ENCODE assay signal across 20 cellular contexts in genomic region chr18:24602156-24602555, GRCh38.
A peak's percentile ranks its signal among the peaks of the same experiment; 100 is the strongest.
DNase-seq lines count a peak whose midpoint lies in the region; ATAC-seq, FAIRE-seq and TF ChIP-seq lines count a peak whose summit lies in the region.
"Had no signal": no experiment of that assay in that cellular context is flagged by ENCODE, and none has a peak within 500 bp of the region (broad histone marks: within the 10 kb centered on the region; RNA-seq: fewer than 3 reads in every experiment).

No MANE protein-coding gene starts in this region.

- H3K4me2 ChIP-seq in mammary epithelial cell (ENCODE audit: insufficient read depth, low read depth, low read length) = no peak overlapping the region
- H3K4me2 ChIP-seq: BLaER1 treated with 17β-estradiol and CSF1 and Interleukin-3, amounts not matched to agents 10 nM and 100 nM had no signal

- DNase-seq in mammary epithelial cell = peak; percentile 44
- DNase-seq in breast epithelium (ENCODE audit: low spot score in 2 of 2) = no peak
- DNase-seq in NCI-H2171 (lab: John Stamatoyannopoulos, UW) = peak; percentile 53
- DNase-seq in bronchial epithelial cell (ENCODE audit: low read depth) = no peak
- no peak for DNase-seq in T-helper 9 cell
- DNase-seq: CD8-positive, alpha-beta T cell; DMS79; H7; HFFc6; Karpas-422; NCI-H1436; NCI-H2029 treated with DMSO at 0.1 percent for 48 hours; NCI-H226; SHP77; T-cell had no signal

- 39% methylated on average over 4 of the region's 4 CpGs for WGBS in mammary epithelial cell (ENCODE audit: low coverage, missing lambda C conversion rate)

- ATAC-seq in GM18517 (IDR thresholded peaks at IDR 0.05; ENCODE audit: unreplicated experiment) (no peak), HG03439 (IDR thresholded peaks at IDR 0.05; ENCODE audit: unreplicated experiment) (no peak)
- ATAC-seq: CD8-positive, alpha-beta T cell; T-cell had no signal

- intact Hi-C loops in mammary epithelial cell (cut with micrococcal nuclease) = loop anchor here (10.0 kb wide), 1 partner anchor 53 kb away; no protein-coding TSS in a partner anchor
- intact Hi-C loops in breast epithelium (cut with DNase I; ENCODE audit: low total_unique reads) = no loop called here

- no peak overlapping the region for H3K9ac ChIP-seq in mammary epithelial cell (ENCODE audit: insufficient read depth, low read length)
- H3K9ac ChIP-seq: BLaER1 treated with 17β-estradiol and CSF1 and Interleukin-3, amounts not matched to agents 10 nM and 100 nM had no signal

- no peaks in the 10 kb centered on the region for H4K20me1 ChIP-seq in mammary epithelial cell (ENCODE audit: insufficient read depth, low read length)
- H4K20me1 ChIP-seq: BLaER1 treated with 17β-estradiol and CSF1 and Interleukin-3, amounts not matched to agents 10 nM and 100 nM had no signal

- no TSS peak for BruUV-seq in mammary epithelial cell (replicated peaks; lab: Mats Ljungman, UMichigan)

- in situ Hi-C loops in mammary epithelial cell (cut with MboI; ENCODE audit: low sequenced_read_pairs in 2 of 2) = loop anchor here (5.0 kb wide), 1 partner anchor 130 kb away; no protein-coding TSS in a partner anchor

- H2AFZ ChIP-seq in mammary epithelial cell (ENCODE audit: low read depth, low read length) = no peak overlapping the region

- H3K27me3 ChIP-seq in mammary epithelial cell (ENCODE audit: insufficient read depth, low read length) (no peaks in the 10 kb centered on the region), breast epithelium (no peaks in the 10 kb centered on the region), bronchial epithelial cell (ENCODE audit: control insufficient read depth, insufficient read depth, low read length) (no peaks in the 10 kb centered on the region)
- H3K27me3 ChIP-seq: BLaER1 treated with 17β-estradiol and CSF1 and Interleukin-3, amounts not matched to agents 10 nM and 100 nM had no signal

- H3K4me3 ChIP-seq in mammary epithelial cell (replicated peaks in 1 of 3; ENCODE audit: insufficient read depth in 1 of 3, low read depth in 2 of 3, low read length in 3 of 3) (no peak overlapping the region), breast epithelium (no peak overlapping the region), bronchial epithelial cell (ENCODE audit: low read depth, low read length) (no peak overlapping the region)
- H3K4me3 ChIP-seq: BLaER1 treated with 17β-estradiol and CSF1 and Interleukin-3, amounts not matched to agents 10 nM and 100 nM; SK-N-MC had no signal

- peaks cover 8% of the 10 kb centered on the region for H3K4me1 ChIP-seq in mammary epithelial cell (ENCODE audit: insufficient read depth, low read length)
- peaks cover 0 to 7% of the 10 kb centered on the region in 2 donors for H3K4me1 ChIP-seq in breast epithelium
- H3K4me1 ChIP-seq: BLaER1 treated with 17β-estradiol and CSF1 and Interleukin-3, amounts not matched to agents 10 nM and 100 nM had no signal

- H3K27ac ChIP-seq in mammary epithelial cell (ENCODE audit: insufficient read depth, low read depth, low read length) (no peak overlapping the region), breast epithelium (no peak overlapping the region)
- H3K27ac ChIP-seq: BLaER1 treated with 17β-estradiol and CSF1 and Interleukin-3, amounts not matched to agents 10 nM and 100 nM; SK-N-MC had no signal

- TF ChIP-seq CTCF in mammary epithelial cell (conservative IDR thresholded peaks at IDR 0.05 in 1 of 2, IDR thresholded peaks at IDR 0.05 in 1 of 2; ENCODE audit: extremely low read depth in 1 of 2, insufficient read depth in 1 of 2, low read depth in 1 of 2, low read length in 2 of 2) (no peak), breast epithelium (IDR thresholded peaks at IDR 0.05) (no peak), bronchial epithelial cell (IDR thresholded peaks at IDR 0.05; ENCODE audit: insufficient read depth, low read length, severe bottlenecking) (no peak)

- no peaks in the 10 kb centered on the region for H3K79me2 ChIP-seq in mammary epithelial cell (ENCODE audit: insufficient read depth, low read length)

- peak; percentile 23 for FAIRE-seq in bronchial epithelial cell (lab: Jason Lieb, UNC)
- FAIRE-seq: HTR-8/SVneo had no signal

- TF ChIP-seq POLR2A in breast epithelium (IDR thresholded peaks at IDR 0.05) = no peak

- dilution Hi-C loops in mammary epithelial cell (cut with HindIII; ENCODE audit: low sequenced_read_pairs) = no loop called here

- CTCF ChIA-PET in mammary epithelial cell (lab: Charles Lee; ENCODE audit: low non-redundant PET) = interaction anchor here (0.6 kb wide), 2 partner anchors 59 to 124 kb away, joined by 3 to 5 read pairs; no protein-coding TSS in a partner anchor

- H3K9me3 ChIP-seq in mammary epithelial cell (replicated peaks; ENCODE audit: insufficient read depth, low read length) (no peaks in the 10 kb centered on the region), breast epithelium (no peaks in the 10 kb centered on the region)
- H3K9me3 ChIP-seq: BLaER1 treated with 17β-estradiol and CSF1 and Interleukin-3, amounts not matched to agents 10 nM and 100 nM had no signal

- H3K36me3 ChIP-seq in mammary epithelial cell (ENCODE audit: insufficient read depth, low read length) (no peaks in the 10 kb centered on the region), breast epithelium (no peaks in the 10 kb centered on the region), bronchial epithelial cell (ENCODE audit: control insufficient read depth, insufficient read depth, low read length) (no peaks in the 10 kb centered on the region)
- H3K36me3 ChIP-seq: BLaER1 treated with 17β-estradiol and CSF1 and Interleukin-3, amounts not matched to agents 10 nM and 100 nM had no signal

Comparison
In these comparisons a context has a peak if more than half of its experiments do, and no peak if none do; other contexts are left out.
1. DNase-seq: peak in mammary epithelial cell (single experiment) and NCI-H2171 (single experiment); none in breast epithelium (0 of 2), bronchial epithelial cell (single experiment) and T-helper 9 cell (single experiment).